Comparison of ENCODE assay signal across 8 cellular contexts in genomic region chr16:29811896-29812665, GRCh38. TPM values are rescaled to one million over a fixed set of nuclear protein-coding genes. Genes with fewer than 3 reads are reported as not detected.
DNase-seq lines count a peak whose midpoint lies in the region; ATAC-seq and TF ChIP-seq lines count a peak whose summit lies in the region.

Gene PRRT2 (plus strand): TSS chr16:29812193. CDS start chr16:29813055, 862 bp downstream.

- no peak for TF ChIP-seq CTCF in AG04449 (IDR thresholded peaks at IDR 0.05; ENCODE audit: insufficient read depth, low read length, missing control alignments)
- TF ChIP-seq CTCF in body of pancreas (IDR thresholded peaks at IDR 0.05), result no peak

- WGBS in body of pancreas, 2 donors, result 6 to 12% methylated on average over 43 to 69 of the region's 69 CpGs

- H3K36me3 ChIP-seq in body of pancreas (replicated peaks in 1 of 2; ENCODE audit: insufficient read depth in 1 of 2, low read depth in 2 of 2) (no peaks in the 10 kb centered on the region), iPS-20b (ENCODE audit: insufficient read depth, low read depth, low read length) (peaks cover 31% of the 10 kb centered on the region), skeletal muscle satellite cell (ENCODE audit: insufficient read depth, low read length) (peaks cover 21% of the 10 kb centered on the region)

- H3K27ac ChIP-seq in body of pancreas, result peak within 1 kb of the TSS; percentile 77 to 90 (median 86)
- peak within 1 kb of the TSS; percentile 23 for H3K27ac ChIP-seq in iPS-20b (ENCODE audit: low read length)

- intact Hi-C loops in body of pancreas (cut with DNase I), result no loop called here

- peak within 1 kb of the TSS; percentile 82; the same call in 1 of the 2 replicates for H3K9ac ChIP-seq in iPS-20b (ENCODE audit: low read depth, low read length)
- H3K9ac ChIP-seq in skeletal muscle satellite cell (ENCODE audit: low read depth, low read length), result peak within 1 kb of the TSS; percentile 42

- CTCF ChIA-PET in AG04449 (lab: Yijun Ruan, JAX), result interaction anchor here (0.6 to 2.5 kb wide), 3 partner anchors 36 to 220 kb away, joined by 3 to 11 read pairs (median 3); no protein-coding TSS in a partner anchor
- CTCF ChIA-PET in HEK293T (lab: Yijun Ruan, JAX), result interaction anchor here (0.8 to 1.4 kb wide), 4 partner anchors 37 to 1174 kb away, joined by 3 to 6 read pairs (median 4); no protein-coding TSS in a partner anchor

- peak within 1 kb of the TSS; percentile 94 for H3K4me2 ChIP-seq in skeletal muscle satellite cell (ENCODE audit: low read length)

- POLR2A ChIA-PET in AG04449 (lab: Yijun Ruan, JAX), result interaction anchor here (0.5 to 1.2 kb wide), 2 partner anchors 10 to 88 kb away, joined by 3 to 4 read pairs; partner anchors contain the start of gene ASPHD1
- POLR2A ChIA-PET in HEK293T (lab: Yijun Ruan, JAX), result interaction anchor here (0.8 to 10.8 kb wide), 8 partner anchors 8 to 241 kb away, joined by 3 to 176 read pairs (median 5); partner anchors contain the start of genes KIF22, MAZ and TAOK2

- no peaks in the 10 kb centered on the region for H3K27me3 ChIP-seq in body of pancreas
- H3K27me3 ChIP-seq in iPS-20b (ENCODE audit: insufficient read depth, low read length), result no peaks in the 10 kb centered on the region
- H3K27me3 ChIP-seq in skeletal muscle satellite cell (ENCODE audit: control insufficient read depth, insufficient read depth, low read length), result no peaks in the 10 kb centered on the region

- ATAC-seq in body of pancreas (no peak), HG02623 (IDR thresholded peaks at IDR 0.05; ENCODE audit: unreplicated experiment) (no peak)

- H3K9me3 ChIP-seq in body of pancreas (no peaks in the 10 kb centered on the region), iPS-20b (ENCODE audit: insufficient read depth, low read depth, low read length) (no peaks in the 10 kb centered on the region), skeletal muscle satellite cell (replicated peaks; ENCODE audit: low read length) (no peaks in the 10 kb centered on the region)

- H3K4me1 ChIP-seq in body of pancreas (peaks cover 65% of the 10 kb centered on the region), iPS-20b (ENCODE audit: insufficient read depth, low read length) (peaks cover 17% of the 10 kb centered on the region), skeletal muscle satellite cell (ENCODE audit: control insufficient read depth, insufficient read depth, low read length) (peaks cover 55% of the 10 kb centered on the region)

- peak within 1 kb of the TSS; percentile 72 for H3K4me3 ChIP-seq in AG04449 (ENCODE audit: low read depth, low read length)
- H3K4me3 ChIP-seq in body of pancreas, result peak within 1 kb of the TSS; percentile 2 to 9
- peak within 1 kb of the TSS; percentile 98 for H3K4me3 ChIP-seq in iPS-20b (ENCODE audit: low read length)
- H3K4me3 ChIP-seq in skeletal muscle satellite cell (ENCODE audit: low read length), result peak within 1 kb of the TSS; percentile 65

- DNase-seq in AG04449 (ENCODE audit: low read depth, low spot score) (no peak), HEK293T (ENCODE audit: extremely low spot score) (peak; percentile 53), RPMI7951 (ENCODE audit: low read depth) (peak; percentile 63), body of pancreas (peak; percentile 37 to 45 (median 42)), DMS153 (lab: John Stamatoyannopoulos, UW) (no peak)

- TF ChIP-seq POLR2A in body of pancreas (IDR thresholded peaks at IDR 0.05), result no peak

TF ChIP-seq in HEK293T, 16 proteins besides CTCF, POLR2A, EP300 and RAD21:
- TF ChIP-seq HDGF (IDR thresholded peaks at IDR 0.05; ENCODE audit: borderline replicate concordance) (no peak), SUZ12 (IDR thresholded peaks at IDR 0.05) (no peak), ARNT (IDR thresholded peaks at IDR 0.05) (no peak), LEF1 (IDR thresholded peaks at IDR 0.05; ENCODE audit: borderline replicate concordance) (no peak), FOXK2 (IDR thresholded peaks at IDR 0.05) (no peak), NFRKB (IDR thresholded peaks at IDR 0.05) (no peak), TARDBP (IDR thresholded peaks at IDR 0.05) (no peak), L3MBTL2 (conservative IDR thresholded peaks at IDR 0.05) (no peak), CTBP1 (IDR thresholded peaks at IDR 0.05; ENCODE audit: borderline replicate concordance) (no peak)

RNA-seq across cellular contexts. Expression of gene PRRT2, which starts in this region (rescaled TPM):
- total RNA-seq in RPMI7951 (2014; rRNA removed; shearing (Covaris generic)), result 1.7 and 2.5 TPM in 2 replicates
- 1 to 10 TPM in 1 of 2 donors, not detected in 1; 1.0 TPM for total RNA-seq in body of pancreas
- 0.25 and 2.0 TPM in 2 replicates for total RNA-seq in skeletal muscle satellite cell (2012; rRNA removed)

Comparison
In these comparisons a context has a peak if more than half of its experiments do, and no peak if none do; other contexts are left out.
1. DNase-seq: peak in HEK293T (single experiment), RPMI7951 (single experiment) and body of pancreas (4 of 4); none in AG04449 (single experiment) and DMS153 (single experiment).
2. H3K4me3 ChIP-seq: peak in every context shown above with its lines; median percentile 98 in iPS-20b; 72 in AG04449; 65 in skeletal muscle satellite cell; 6 in body of pancreas.